In genomic region chr10:70815504-70816219, GRCh38 we compare ENCODE assay signal across 1 cellular context.
TF ChIP-seq lines count a peak whose summit lies in the region.

A gene with protein sequence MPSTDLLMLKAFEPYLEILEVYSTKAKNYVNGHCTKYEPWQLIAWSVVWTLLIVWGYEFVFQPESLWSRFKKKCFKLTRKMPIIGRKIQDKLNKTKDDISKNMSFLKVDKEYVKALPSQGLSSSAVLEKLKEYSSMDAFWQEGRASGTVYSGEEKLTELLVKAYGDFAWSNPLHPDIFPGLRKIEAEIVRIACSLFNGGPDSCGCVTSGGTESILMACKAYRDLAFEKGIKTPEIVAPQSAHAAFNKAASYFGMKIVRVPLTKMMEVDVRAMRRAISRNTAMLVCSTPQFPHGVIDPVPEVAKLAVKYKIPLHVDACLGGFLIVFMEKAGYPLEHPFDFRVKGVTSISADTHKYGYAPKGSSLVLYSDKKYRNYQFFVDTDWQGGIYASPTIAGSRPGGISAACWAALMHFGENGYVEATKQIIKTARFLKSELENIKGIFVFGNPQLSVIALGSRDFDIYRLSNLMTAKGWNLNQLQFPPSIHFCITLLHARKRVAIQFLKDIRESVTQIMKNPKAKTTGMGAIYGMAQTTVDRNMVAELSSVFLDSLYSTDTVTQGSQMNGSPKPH (plus strand): TSS chr10:70815948. CDS start chr10:70816854, 906 bp downstream.

TF ChIP-seq in K562, 482 proteins besides CTCF, POLR2A, EP300 and RAD21 (continued from another document and continues in another):
- TF ChIP-seq CREB3L1 (IDR thresholded peaks at IDR 0.05; ENCODE audit: borderline replicate concordance, low read depth): peak; percentile 34; the same call in 1 of the 2 replicates
- no peak for TF ChIP-seq ELK1 (CRISPR knock-in tag; IDR thresholded peaks at IDR 0.05)
- TF ChIP-seq SLC30A9 (CRISPR knock-in tag; IDR thresholded peaks at IDR 0.05): no peak
- no peak for TF ChIP-seq HDAC6 (IDR thresholded peaks at IDR 0.05; ENCODE audit: low read depth, low read length)
- peak; percentile 40 for TF ChIP-seq HCFC1 (IDR thresholded peaks at IDR 0.05; ENCODE audit: low read depth, low read length)
- TF ChIP-seq CBX8 (IDR thresholded peaks at IDR 0.05; ENCODE audit: borderline replicate concordance, extremely low read depth, low read depth, low read length, poor library complexity, severe bottlenecking): no peak
- TF ChIP-seq SMARCA4 (IDR thresholded peaks at IDR 0.05): no peak
- TF ChIP-seq ZBTB49 (CRISPR knock-in tag; IDR thresholded peaks at IDR 0.05; ENCODE audit: borderline replicate concordance): no peak
- TF ChIP-seq YBX1 (IDR thresholded peaks at IDR 0.05): no peak
- TF ChIP-seq, protein P1, sequence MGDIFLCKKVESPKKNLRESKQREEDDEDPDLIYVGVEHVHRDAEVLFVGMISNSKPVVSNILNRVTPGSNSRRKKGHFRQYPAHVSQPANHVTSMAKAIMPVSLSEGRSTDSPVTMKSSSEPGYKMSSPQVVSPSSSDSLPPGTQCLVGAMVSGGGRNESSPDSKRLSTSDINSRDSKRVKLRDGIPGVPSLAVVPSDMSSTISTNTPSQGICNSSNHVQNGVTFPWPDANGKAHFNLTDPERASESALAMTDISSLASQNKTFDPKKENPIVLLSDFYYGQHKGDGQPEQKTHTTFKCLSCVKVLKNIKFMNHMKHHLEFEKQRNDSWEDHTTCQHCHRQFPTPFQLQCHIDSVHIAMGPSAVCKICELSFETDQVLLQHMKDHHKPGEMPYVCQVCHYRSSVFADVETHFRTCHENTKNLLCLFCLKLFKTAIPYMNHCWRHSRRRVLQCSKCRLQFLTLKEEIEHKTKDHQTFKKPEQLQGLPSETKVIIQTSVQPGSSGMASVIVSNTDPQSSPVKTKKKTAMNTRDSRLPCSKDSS (IDR thresholded peaks at IDR 0.05; ENCODE audit: low read depth, partially characterized antibody): no peak
- no peak for TF ChIP-seq PHF20 (IDR thresholded peaks at IDR 0.05; ENCODE audit: partially characterized antibody)
- no peak for TF ChIP-seq NFXL1 (CRISPR knock-in tag; IDR thresholded peaks at IDR 0.05)
- TF ChIP-seq PYGO2 (tag; IDR thresholded peaks at IDR 0.05): no peak
- TF ChIP-seq SMC3 (conservative IDR thresholded peaks at IDR 0.05; ENCODE audit: insufficient read depth, low read depth, low read length): peak; percentile 94
- TF ChIP-seq MYBL2 (IDR thresholded peaks at IDR 0.05; ENCODE audit: low read depth): no peak
- TF ChIP-seq MYBL2 (CRISPR knock-in tag; IDR thresholded peaks at IDR 0.05; ENCODE audit: borderline replicate concordance): no peak
- TF ChIP-seq CSDE1 (IDR thresholded peaks at IDR 0.05): no peak
- peak in 1 of 2 experiments; percentile 5; a peak in 1 of 4 replicates for TF ChIP-seq UBTF (IDR thresholded peaks at IDR 0.05; ENCODE audit: borderline replicate concordance in 1 of 2, low read depth in 2 of 2, low read length in 2 of 2)
- peak; percentile 78 for TF ChIP-seq CCNT2 (IDR thresholded peaks at IDR 0.05; ENCODE audit: borderline replicate concordance, extremely low read depth, insufficient read length, low read depth, low read length)
- no peak for TF ChIP-seq THRA (IDR thresholded peaks at IDR 0.05)
- TF ChIP-seq RBBP5 (IDR thresholded peaks at IDR 0.05; ENCODE audit: borderline replicate concordance, insufficient read depth, low read length, poor library complexity, severe bottlenecking): no peak
- TF ChIP-seq PHTF2 (CRISPR knock-in tag; IDR thresholded peaks at IDR 0.05): no peak
- TF ChIP-seq BCLAF1 (IDR thresholded peaks at IDR 0.05; ENCODE audit: borderline replicate concordance in 1 of 2, control insufficient read depth in 1 of 2, low read depth in 2 of 2, low read length in 1 of 2): no peak
- no peak for TF ChIP-seq SNIP1 (IDR thresholded peaks at IDR 0.05; ENCODE audit: low read depth)
- no peak for TF ChIP-seq ETV1 (tag; conservative IDR thresholded peaks at IDR 0.05; ENCODE audit: low read depth)
- peak; percentile 76 for TF ChIP-seq CXXC5 (CRISPR knock-in tag; IDR thresholded peaks at IDR 0.05)
- no peak for TF ChIP-seq CBFA2T3 (IDR thresholded peaks at IDR 0.05)
- TF ChIP-seq MCM2 (IDR thresholded peaks at IDR 0.05; ENCODE audit: low read depth): no peak
- no peak for TF ChIP-seq FOXP4 (CRISPR knock-in tag; IDR thresholded peaks at IDR 0.05; ENCODE audit: borderline replicate concordance)
- TF ChIP-seq MCM3 (IDR thresholded peaks at IDR 0.05): no peak
- TF ChIP-seq ZNF785 (CRISPR knock-in tag; IDR thresholded peaks at IDR 0.05): no peak
- TF ChIP-seq MCM5 (IDR thresholded peaks at IDR 0.05; ENCODE audit: low read depth): no peak
- no peak for TF ChIP-seq KDM1A (IDR thresholded peaks at IDR 0.05)
- no peak for TF ChIP-seq SRSF9 (IDR thresholded peaks at IDR 0.05; ENCODE audit: borderline replicate concordance, low read depth, low read length)
- TF ChIP-seq ILK (tag; IDR thresholded peaks at IDR 0.05; ENCODE audit: borderline replicate concordance, low read depth): no peak
- TF ChIP-seq ELF4 (CRISPR knock-in tag; IDR thresholded peaks at IDR 0.05): no peak
- TF ChIP-seq, protein P2, sequence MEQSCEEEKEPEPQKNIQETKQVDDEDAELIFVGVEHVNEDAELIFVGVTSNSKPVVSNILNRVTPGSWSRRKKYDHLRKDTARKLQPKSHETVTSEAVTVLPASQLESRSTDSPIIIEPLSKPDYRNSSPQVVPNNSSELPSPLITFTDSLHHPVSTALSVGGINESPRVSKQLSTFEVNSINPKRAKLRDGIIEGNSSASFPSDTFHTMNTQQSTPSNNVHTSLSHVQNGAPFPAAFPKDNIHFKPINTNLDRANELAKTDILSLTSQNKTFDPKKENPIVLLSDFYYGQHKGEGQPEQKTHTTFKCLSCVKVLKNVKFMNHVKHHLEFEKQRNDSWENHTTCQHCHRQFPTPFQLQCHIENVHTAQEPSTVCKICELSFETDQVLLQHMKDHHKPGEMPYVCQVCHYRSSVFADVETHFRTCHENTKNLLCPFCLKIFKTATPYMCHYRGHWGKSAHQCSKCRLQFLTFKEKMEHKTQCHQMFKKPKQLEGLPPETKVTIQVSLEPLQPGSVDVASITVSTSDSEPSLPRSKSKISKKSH (CRISPR knock-in tag; IDR thresholded peaks at IDR 0.05): no peak
- TF ChIP-seq, protein P3, sequence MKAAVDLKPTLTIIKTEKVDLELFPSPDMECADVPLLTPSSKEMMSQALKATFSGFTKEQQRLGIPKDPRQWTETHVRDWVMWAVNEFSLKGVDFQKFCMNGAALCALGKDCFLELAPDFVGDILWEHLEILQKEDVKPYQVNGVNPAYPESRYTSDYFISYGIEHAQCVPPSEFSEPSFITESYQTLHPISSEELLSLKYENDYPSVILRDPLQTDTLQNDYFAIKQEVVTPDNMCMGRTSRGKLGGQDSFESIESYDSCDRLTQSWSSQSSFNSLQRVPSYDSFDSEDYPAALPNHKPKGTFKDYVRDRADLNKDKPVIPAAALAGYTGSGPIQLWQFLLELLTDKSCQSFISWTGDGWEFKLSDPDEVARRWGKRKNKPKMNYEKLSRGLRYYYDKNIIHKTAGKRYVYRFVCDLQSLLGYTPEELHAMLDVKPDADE (conservative IDR thresholded peaks at IDR 0.05; ENCODE audit: control insufficient read depth, low read depth, low read length): peak; percentile 55; the same call in 1 of the 2 replicates
- TF ChIP-seq MTA1 (IDR thresholded peaks at IDR 0.05; ENCODE audit: borderline replicate concordance): no peak
- TF ChIP-seq TARDBP (IDR thresholded peaks at IDR 0.05): peak; percentile 78
- peak; percentile 62 to 70; a peak in 1 of 4 replicates for TF ChIP-seq SIN3A (IDR thresholded peaks at IDR 0.05; ENCODE audit: borderline replicate concordance in 2 of 2, control insufficient read depth in 1 of 2, low read depth in 2 of 2, low read length in 2 of 2)
- no peak for TF ChIP-seq MBD2 (IDR thresholded peaks at IDR 0.05; ENCODE audit: borderline replicate concordance, low read depth)
